In genomic region chr21:30628109-30628508, GRCh38 we compare ENCODE assay signal across 39 cellular contexts. TPM values are rescaled to one million over a fixed set of nuclear protein-coding genes. Genes with fewer than 3 reads are reported as not detected.
"Had no signal": no experiment of that assay in that cellular context is flagged by ENCODE, and none has a peak within 500 bp of the region (broad histone marks: within the 10 kb centered on the region; RNA-seq: fewer than 3 reads in every experiment).

No MANE protein-coding gene starts in this region.

- H3K36me3 ChIP-seq: MG63 had no signal

- H3K4me3 ChIP-seq: MG63 had no signal

- DNase-seq: Kasumi-1, MG63, MM.1S, MV-4-11, NCI-H1048, NCI-H1092, NCI-H1092 treated with DMSO at 0.1 percent for 48 hours, NCI-H1105, NCI-H1105 treated with DMSO at 0.1 percent for 48 hours, NCI-H1417, NCI-H1417 treated with DMSO at 0.1 percent for 48 hours, NCI-H1436, NCI-H1436 treated with DMSO at 0.1 percent for 48 hours, NCI-H146, NCI-H1694, NCI-H1694 treated with DMSO at 0.1 percent for 48 hours, NCI-H187, NCI-H187 treated with DMSO at 0.1 percent for 48 hours, NCI-H1930, NCI-H2029, NCI-H2029 treated with DMSO at 0.1 percent for 48 hours, NCI-H2081, NCI-H2081 treated with DMSO at 0.1 percent for 48 hours, NCI-H2107, NCI-H2171, NCI-H2171 treated with DMSO at 0.1 percent for 48 hours, NCI-H2227 treated with DMSO at 0.1 percent for 48 hours, NCI-H226, NCI-H345, NCI-H446, NCI-H446 treated with DMSO at 0.1 percent for 48 hours, NCI-H510A, NCI-H510A treated with DMSO at 0.1 percent for 48 hours, NCI-H524, NCI-H524 treated with DMSO at 0.1 percent for 48 hours had no signal

- H3K9me3 ChIP-seq: MG63 had no signal

- H3K27me3 ChIP-seq: MG63 had no signal

RNA-seq across cellular contexts. Expression of gene KRTAP20-2, which starts 6.9 kb away (rescaled TPM):
- total RNA-seq: LHCN-M2, M059J, MCF 10A, NCI-H460 had no signal

RNA-seq across cellular contexts. Expression of gene KRTAP20-4, which starts 7.7 kb away (rescaled TPM):
- total RNA-seq: LHCN-M2, M059J, MCF 10A, NCI-H460 had no signal

RNA-seq across cellular contexts. Expression of gene KRTAP20-1, which starts 11.9 kb away (rescaled TPM):
- total RNA-seq: LHCN-M2, M059J, MCF 10A, NCI-H460 had no signal

RNA-seq across cellular contexts. Expression of gene KRTAP6-1, which starts 14.4 kb away (rescaled TPM):
- total RNA-seq: LHCN-M2, M059J, MCF 10A, NCI-H460 had no signal

RNA-seq across cellular contexts. Expression of gene KRTAP20-3, which starts 14.6 kb away (rescaled TPM):
- total RNA-seq: LHCN-M2, M059J, MCF 10A, NCI-H460 had no signal
